1 cellular context compared by ENCODE assay signal in the genomic region with DNA sequence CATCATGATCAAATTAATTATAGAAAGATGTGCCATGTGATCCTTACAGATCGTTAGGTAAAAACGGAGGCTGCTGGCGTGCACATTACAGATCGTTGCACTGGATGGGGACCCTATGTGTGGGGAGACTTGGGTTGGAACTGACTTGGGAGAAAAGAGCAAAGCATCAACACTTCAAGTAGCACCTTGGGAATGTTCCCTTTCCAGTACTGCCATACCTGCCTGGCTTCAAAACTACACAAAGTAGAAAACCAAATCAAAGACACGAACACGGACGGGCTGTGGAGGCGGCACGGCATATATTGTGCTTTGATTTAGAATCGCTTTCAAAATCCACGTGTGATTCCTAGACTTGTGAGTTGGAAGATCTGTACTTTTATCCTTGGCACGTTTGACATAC.
TF ChIP-seq lines count a peak whose summit lies in the region.

No MANE protein-coding gene starts in this region.

TF ChIP-seq in endothelial cell of umbilical vein, 7 proteins besides CTCF, POLR2A, EP300 and RAD21:
- TF ChIP-seq MAX (IDR thresholded peaks at IDR 0.05; ENCODE audit: insufficient read depth, insufficient read length) (no peak), FOS (IDR thresholded peaks at IDR 0.05; ENCODE audit: borderline replicate concordance, insufficient read depth, low read length) (no peak), EZH2 (IDR thresholded peaks at IDR 0.05; ENCODE audit: borderline replicate concordance, low read depth, low read length, severe bottlenecking) (no peak), POLR2AphosphoS5 (IDR thresholded peaks at IDR 0.05; ENCODE audit: insufficient read depth, low read depth, low read length) (no peak), GATA2 (IDR thresholded peaks at IDR 0.05; ENCODE audit: insufficient read depth, insufficient read length, low read depth, low read length) (no peak), MYC (IDR thresholded peaks at IDR 0.05; ENCODE audit: low read depth, low read length) (no peak), JUN (IDR thresholded peaks at IDR 0.05; ENCODE audit: borderline replicate concordance, insufficient read depth, insufficient read length, low read depth) (no peak)
